ENCODE assay signal across 1 cellular context in genomic region chr14:50726372-50727107, GRCh38.
TF ChIP-seq lines count a peak whose summit lies in the region.

No MANE protein-coding gene starts in this region.

TF ChIP-seq in HepG2, 621 proteins besides CTCF, POLR2A, EP300 and RAD21:
- TF ChIP-seq EZH2 (conservative IDR thresholded peaks at IDR 0.05; ENCODE audit: low read depth, low read length), result no peak
- TF ChIP-seq NFATC3 (CRISPR knock-in tag; IDR thresholded peaks at IDR 0.05), result no peak
- no peak for TF ChIP-seq LRRFIP1 (CRISPR knock-in tag; conservative IDR thresholded peaks at IDR 0.05)
- TF ChIP-seq ZMAT3 (CRISPR knock-in tag; conservative IDR thresholded peaks at IDR 0.05), result no peak
- TF ChIP-seq ZNF501 (CRISPR knock-in tag; IDR thresholded peaks at IDR 0.05), result no peak
- no peak for TF ChIP-seq ZNF260 (CRISPR knock-in tag; IDR thresholded peaks at IDR 0.05; ENCODE audit: borderline replicate concordance, low read depth)
